Comparison of ENCODE assay signal across 1 cellular context in the genomic region with DNA sequence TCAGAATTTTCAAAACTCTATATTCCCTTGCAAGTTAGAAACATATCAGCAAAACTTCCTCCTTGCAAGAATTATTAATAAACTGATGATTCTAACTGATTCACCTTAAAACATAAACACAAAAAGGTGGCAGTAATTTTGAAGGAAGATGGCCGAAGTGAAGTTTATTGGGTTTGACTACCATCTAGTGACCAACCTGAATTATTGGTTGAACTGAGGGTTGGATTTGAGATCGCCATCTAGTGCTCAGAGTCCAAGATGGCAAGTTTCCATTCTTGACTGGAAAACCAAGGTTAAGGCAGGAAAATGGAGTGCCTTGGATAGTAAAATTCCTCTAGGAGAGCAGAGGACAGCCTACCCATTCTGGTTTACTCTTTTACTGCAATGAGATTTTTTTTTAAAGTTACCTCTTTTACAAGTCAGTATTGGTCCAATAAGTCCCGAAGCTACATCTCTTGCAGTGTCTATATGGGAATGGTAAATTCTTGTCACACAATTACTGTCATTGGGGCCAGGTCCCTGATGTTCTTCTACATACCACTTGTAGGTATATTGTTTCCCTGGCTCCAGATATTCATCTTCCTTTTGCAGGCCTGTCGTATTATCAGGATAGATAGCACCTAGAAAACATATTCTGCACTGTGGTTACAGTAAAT.
TF ChIP-seq lines count a peak whose summit lies in the region.

No MANE protein-coding gene starts in this region.

TF ChIP-seq in HepG2, 621 proteins besides CTCF, POLR2A, EP300 and RAD21 (continued from another document and continues in another):
- TF ChIP-seq, protein P1, sequence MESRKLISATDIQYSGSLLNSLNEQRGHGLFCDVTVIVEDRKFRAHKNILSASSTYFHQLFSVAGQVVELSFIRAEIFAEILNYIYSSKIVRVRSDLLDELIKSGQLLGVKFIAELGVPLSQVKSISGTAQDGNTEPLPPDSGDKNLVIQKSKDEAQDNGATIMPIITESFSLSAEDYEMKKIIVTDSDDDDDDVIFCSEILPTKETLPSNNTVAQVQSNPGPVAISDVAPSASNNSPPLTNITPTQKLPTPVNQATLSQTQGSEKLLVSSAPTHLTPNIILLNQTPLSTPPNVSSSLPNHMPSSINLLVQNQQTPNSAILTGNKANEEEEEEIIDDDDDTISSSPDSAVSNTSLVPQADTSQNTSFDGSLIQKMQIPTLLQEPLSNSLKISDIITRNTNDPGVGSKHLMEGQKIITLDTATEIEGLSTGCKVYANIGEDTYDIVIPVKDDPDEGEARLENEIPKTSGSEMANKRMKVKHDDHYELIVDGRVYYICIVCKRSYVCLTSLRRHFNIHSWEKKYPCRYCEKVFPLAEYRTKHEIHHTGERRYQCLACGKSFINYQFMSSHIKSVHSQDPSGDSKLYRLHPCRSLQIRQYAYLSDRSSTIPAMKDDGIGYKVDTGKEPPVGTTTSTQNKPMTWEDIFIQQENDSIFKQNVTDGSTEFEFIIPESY (CRISPR knock-in tag; IDR thresholded peaks at IDR 0.05) = no peak
- TF ChIP-seq NR2F6 (IDR thresholded peaks at IDR 0.05) (no peak), NR2F6 (CRISPR knock-in tag; IDR thresholded peaks at IDR 0.05) (0 out of 2 replicates have a peak, but pooled peaks have one; percentile 18), ZNF496 (CRISPR knock-in tag; IDR thresholded peaks at IDR 0.05; ENCODE audit: insufficient replicate concordance) (no peak), KLF16 (CRISPR knock-in tag; IDR thresholded peaks at IDR 0.05) (peak in 1 of 2 experiments; percentile 79; a peak in 2 of 4 replicates), MED1 (CRISPR knock-in tag; IDR thresholded peaks at IDR 0.05) (peak; percentile 53), ZNF354B (CRISPR knock-in tag; IDR thresholded peaks at IDR 0.05) (no peak), FOSL2 (CRISPR knock-in tag; IDR thresholded peaks at IDR 0.05) (peak; percentile 28; the same call in 1 of the 2 replicates), CEBPG (CRISPR knock-in tag; IDR thresholded peaks at IDR 0.05) (peak; percentile 36; the same call in 1 of the 2 replicates), FOXK1 (CRISPR knock-in tag; IDR thresholded peaks at IDR 0.05; ENCODE audit: borderline replicate concordance, low read depth) (peak; percentile 42; the same call in 1 of the 2 replicates), YY1 (IDR thresholded peaks at IDR 0.05; ENCODE audit: insufficient read depth, insufficient replicate concordance, low read depth, low read length) (peak; percentile 75), KDM3A (CRISPR knock-in tag; IDR thresholded peaks at IDR 0.05; ENCODE audit: low read depth) (peak; percentile 68; the same call in 1 of the 2 replicates), ZKSCAN8 (CRISPR knock-in tag; IDR thresholded peaks at IDR 0.05; ENCODE audit: borderline replicate concordance) (peak; percentile 35; the same call in 1 of the 2 replicates), ZNF274 (CRISPR knock-in tag; IDR thresholded peaks at IDR 0.05) (no peak), HOXA7 (CRISPR knock-in tag; IDR thresholded peaks at IDR 0.05) (no peak), ZNF616 (CRISPR knock-in tag; IDR thresholded peaks at IDR 0.05; ENCODE audit: low read depth) (no peak), MTF2 (CRISPR knock-in tag; IDR thresholded peaks at IDR 0.05; ENCODE audit: borderline replicate concordance) (no peak), ZFP36L2 (CRISPR knock-in tag; IDR thresholded peaks at IDR 0.05) (no peak), SOX13 (IDR thresholded peaks at IDR 0.05) (no peak), SOX13 (CRISPR knock-in tag; conservative IDR thresholded peaks at IDR 0.05 in 1 of 2, IDR thresholded peaks at IDR 0.05 in 1 of 2) (0 out of 4 replicates have a peak, but pooled peaks of 1 of the 2 experiments have one; percentile 39), KAT7 (CRISPR knock-in tag; IDR thresholded peaks at IDR 0.05; ENCODE audit: borderline replicate concordance) (no peak), ZC3H13 (CRISPR knock-in tag; IDR thresholded peaks at IDR 0.05) (no peak), ZNF501 (CRISPR knock-in tag; IDR thresholded peaks at IDR 0.05) (no peak), CREB1 (IDR thresholded peaks at IDR 0.05) (no peak), CREB1 (CRISPR knock-in tag; IDR thresholded peaks at IDR 0.05) (peak; percentile 18; the same call in 1 of the 2 replicates), PHF5A (CRISPR knock-in tag; IDR thresholded peaks at IDR 0.05; ENCODE audit: low read depth, unreplicated experiment) (peak; percentile 83), PPARG (CRISPR knock-in tag; conservative IDR thresholded peaks at IDR 0.05) (peak; percentile 57; the same call in 1 of the 2 replicates), ZNF891 (CRISPR knock-in tag; IDR thresholded peaks at IDR 0.05) (no peak), RXRB (CRISPR knock-in tag; IDR thresholded peaks at IDR 0.05; ENCODE audit: borderline replicate concordance) (peak; percentile 52; the same call in 1 of the 2 replicates), TRIM24 (CRISPR knock-in tag; IDR thresholded peaks at IDR 0.05) (no peak), NCOA2 (CRISPR knock-in tag; IDR thresholded peaks at IDR 0.05) (0 out of 2 replicates have a peak, but pooled peaks have one; percentile 22), BHLHE40 (IDR thresholded peaks at IDR 0.05; ENCODE audit: low read length) (no peak), TP53 (CRISPR knock-in tag; conservative IDR thresholded peaks at IDR 0.05) (no peak), MAFF (IDR thresholded peaks at IDR 0.05; ENCODE audit: low read depth, low read length) (no peak), ZFP1 (CRISPR knock-in tag; IDR thresholded peaks at IDR 0.05) (0 out of 2 replicates have a peak, but pooled peaks have one; percentile 66)
- TF ChIP-seq, protein P2, sequence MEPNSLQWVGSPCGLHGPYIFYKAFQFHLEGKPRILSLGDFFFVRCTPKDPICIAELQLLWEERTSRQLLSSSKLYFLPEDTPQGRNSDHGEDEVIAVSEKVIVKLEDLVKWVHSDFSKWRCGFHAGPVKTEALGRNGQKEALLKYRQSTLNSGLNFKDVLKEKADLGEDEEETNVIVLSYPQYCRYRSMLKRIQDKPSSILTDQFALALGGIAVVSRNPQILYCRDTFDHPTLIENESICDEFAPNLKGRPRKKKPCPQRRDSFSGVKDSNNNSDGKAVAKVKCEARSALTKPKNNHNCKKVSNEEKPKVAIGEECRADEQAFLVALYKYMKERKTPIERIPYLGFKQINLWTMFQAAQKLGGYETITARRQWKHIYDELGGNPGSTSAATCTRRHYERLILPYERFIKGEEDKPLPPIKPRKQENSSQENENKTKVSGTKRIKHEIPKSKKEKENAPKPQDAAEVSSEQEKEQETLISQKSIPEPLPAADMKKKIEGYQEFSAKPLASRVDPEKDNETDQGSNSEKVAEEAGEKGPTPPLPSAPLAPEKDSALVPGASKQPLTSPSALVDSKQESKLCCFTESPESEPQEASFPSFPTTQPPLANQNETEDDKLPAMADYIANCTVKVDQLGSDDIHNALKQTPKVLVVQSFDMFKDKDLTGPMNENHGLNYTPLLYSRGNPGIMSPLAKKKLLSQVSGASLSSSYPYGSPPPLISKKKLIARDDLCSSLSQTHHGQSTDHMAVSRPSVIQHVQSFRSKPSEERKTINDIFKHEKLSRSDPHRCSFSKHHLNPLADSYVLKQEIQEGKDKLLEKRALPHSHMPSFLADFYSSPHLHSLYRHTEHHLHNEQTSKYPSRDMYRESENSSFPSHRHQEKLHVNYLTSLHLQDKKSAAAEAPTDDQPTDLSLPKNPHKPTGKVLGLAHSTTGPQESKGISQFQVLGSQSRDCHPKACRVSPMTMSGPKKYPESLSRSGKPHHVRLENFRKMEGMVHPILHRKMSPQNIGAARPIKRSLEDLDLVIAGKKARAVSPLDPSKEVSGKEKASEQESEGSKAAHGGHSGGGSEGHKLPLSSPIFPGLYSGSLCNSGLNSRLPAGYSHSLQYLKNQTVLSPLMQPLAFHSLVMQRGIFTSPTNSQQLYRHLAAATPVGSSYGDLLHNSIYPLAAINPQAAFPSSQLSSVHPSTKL (CRISPR knock-in tag; IDR thresholded peaks at IDR 0.05) = peak; percentile 55
- TF ChIP-seq, protein P3, sequence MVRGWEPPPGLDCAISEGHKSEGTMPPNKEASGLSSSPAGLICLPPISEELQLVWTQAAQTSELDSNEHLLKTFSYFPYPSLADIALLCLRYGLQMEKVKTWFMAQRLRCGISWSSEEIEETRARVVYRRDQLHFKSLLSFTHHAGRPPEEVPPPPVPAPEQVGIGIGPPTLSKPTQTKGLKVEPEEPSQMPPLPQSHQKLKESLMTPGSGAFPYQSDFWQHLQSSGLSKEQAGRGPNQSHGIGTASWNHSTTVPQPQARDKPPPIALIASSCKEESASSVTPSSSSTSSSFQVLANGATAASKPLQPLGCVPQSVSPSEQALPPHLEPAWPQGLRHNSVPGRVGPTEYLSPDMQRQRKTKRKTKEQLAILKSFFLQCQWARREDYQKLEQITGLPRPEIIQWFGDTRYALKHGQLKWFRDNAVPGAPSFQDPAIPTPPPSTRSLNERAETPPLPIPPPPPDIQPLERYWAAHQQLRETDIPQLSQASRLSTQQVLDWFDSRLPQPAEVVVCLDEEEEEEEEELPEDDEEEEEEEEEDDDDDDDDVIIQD (CRISPR knock-in tag; IDR thresholded peaks at IDR 0.05; ENCODE audit: low read depth) = peak; percentile 76
- TF ChIP-seq, protein P4, sequence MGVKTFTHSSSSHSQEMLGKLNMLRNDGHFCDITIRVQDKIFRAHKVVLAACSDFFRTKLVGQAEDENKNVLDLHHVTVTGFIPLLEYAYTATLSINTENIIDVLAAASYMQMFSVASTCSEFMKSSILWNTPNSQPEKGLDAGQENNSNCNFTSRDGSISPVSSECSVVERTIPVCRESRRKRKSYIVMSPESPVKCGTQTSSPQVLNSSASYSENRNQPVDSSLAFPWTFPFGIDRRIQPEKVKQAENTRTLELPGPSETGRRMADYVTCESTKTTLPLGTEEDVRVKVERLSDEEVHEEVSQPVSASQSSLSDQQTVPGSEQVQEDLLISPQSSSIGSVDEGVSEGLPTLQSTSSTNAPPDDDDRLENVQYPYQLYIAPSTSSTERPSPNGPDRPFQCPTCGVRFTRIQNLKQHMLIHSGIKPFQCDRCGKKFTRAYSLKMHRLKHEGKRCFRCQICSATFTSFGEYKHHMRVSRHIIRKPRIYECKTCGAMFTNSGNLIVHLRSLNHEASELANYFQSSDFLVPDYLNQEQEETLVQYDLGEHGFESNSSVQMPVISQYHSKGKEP (CRISPR knock-in tag; IDR thresholded peaks at IDR 0.05) = no peak
- TF ChIP-seq, protein P5, sequence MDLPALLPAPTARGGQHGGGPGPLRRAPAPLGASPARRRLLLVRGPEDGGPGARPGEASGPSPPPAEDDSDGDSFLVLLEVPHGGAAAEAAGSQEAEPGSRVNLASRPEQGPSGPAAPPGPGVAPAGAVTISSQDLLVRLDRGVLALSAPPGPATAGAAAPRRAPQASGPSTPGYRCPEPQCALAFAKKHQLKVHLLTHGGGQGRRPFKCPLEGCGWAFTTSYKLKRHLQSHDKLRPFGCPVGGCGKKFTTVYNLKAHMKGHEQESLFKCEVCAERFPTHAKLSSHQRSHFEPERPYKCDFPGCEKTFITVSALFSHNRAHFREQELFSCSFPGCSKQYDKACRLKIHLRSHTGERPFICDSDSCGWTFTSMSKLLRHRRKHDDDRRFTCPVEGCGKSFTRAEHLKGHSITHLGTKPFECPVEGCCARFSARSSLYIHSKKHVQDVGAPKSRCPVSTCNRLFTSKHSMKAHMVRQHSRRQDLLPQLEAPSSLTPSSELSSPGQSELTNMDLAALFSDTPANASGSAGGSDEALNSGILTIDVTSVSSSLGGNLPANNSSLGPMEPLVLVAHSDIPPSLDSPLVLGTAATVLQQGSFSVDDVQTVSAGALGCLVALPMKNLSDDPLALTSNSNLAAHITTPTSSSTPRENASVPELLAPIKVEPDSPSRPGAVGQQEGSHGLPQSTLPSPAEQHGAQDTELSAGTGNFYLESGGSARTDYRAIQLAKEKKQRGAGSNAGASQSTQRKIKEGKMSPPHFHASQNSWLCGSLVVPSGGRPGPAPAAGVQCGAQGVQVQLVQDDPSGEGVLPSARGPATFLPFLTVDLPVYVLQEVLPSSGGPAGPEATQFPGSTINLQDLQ (CRISPR knock-in tag; IDR thresholded peaks at IDR 0.05) = no peak
- TF ChIP-seq, protein P6, sequence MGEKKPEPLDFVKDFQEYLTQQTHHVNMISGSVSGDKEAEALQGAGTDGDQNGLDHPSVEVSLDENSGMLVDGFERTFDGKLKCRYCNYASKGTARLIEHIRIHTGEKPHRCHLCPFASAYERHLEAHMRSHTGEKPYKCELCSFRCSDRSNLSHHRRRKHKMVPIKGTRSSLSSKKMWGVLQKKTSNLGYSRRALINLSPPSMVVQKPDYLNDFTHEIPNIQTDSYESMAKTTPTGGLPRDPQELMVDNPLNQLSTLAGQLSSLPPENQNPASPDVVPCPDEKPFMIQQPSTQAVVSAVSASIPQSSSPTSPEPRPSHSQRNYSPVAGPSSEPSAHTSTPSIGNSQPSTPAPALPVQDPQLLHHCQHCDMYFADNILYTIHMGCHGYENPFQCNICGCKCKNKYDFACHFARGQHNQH (CRISPR knock-in tag; IDR thresholded peaks at IDR 0.05) = 0 out of 2 replicates have a peak, but pooled peaks have one; percentile 45
- TF ChIP-seq, protein P7, sequence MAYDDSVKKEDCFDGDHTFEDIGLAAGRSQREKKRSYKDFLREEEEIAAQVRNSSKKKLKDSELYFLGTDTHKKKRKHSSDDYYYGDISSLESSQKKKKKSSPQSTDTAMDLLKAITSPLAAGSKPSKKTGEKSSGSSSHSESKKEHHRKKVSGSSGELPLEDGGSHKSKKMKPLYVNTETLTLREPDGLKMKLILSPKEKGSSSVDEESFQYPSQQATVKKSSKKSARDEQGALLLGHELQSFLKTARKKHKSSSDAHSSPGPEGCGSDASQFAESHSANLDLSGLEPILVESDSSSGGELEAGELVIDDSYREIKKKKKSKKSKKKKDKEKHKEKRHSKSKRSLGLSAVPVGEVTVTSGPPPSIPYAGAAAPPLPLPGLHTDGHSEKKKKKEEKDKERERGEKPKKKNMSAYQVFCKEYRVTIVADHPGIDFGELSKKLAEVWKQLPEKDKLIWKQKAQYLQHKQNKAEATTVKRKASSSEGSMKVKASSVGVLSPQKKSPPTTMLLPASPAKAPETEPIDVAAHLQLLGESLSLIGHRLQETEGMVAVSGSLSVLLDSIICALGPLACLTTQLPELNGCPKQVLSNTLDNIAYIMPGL (CRISPR knock-in tag; IDR thresholded peaks at IDR 0.05; ENCODE audit: borderline replicate concordance in 1 of 2, low read depth in 1 of 2) = peak; percentile 65 to 80; a peak in 3 of 4 replicates
- TF ChIP-seq, protein P8, sequence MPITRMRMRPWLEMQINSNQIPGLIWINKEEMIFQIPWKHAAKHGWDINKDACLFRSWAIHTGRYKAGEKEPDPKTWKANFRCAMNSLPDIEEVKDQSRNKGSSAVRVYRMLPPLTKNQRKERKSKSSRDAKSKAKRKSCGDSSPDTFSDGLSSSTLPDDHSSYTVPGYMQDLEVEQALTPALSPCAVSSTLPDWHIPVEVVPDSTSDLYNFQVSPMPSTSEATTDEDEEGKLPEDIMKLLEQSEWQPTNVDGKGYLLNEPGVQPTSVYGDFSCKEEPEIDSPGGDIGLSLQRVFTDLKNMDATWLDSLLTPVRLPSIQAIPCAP (CRISPR knock-in tag; IDR thresholded peaks at IDR 0.05; ENCODE audit: low read depth) = no peak
- TF ChIP-seq, protein P9, sequence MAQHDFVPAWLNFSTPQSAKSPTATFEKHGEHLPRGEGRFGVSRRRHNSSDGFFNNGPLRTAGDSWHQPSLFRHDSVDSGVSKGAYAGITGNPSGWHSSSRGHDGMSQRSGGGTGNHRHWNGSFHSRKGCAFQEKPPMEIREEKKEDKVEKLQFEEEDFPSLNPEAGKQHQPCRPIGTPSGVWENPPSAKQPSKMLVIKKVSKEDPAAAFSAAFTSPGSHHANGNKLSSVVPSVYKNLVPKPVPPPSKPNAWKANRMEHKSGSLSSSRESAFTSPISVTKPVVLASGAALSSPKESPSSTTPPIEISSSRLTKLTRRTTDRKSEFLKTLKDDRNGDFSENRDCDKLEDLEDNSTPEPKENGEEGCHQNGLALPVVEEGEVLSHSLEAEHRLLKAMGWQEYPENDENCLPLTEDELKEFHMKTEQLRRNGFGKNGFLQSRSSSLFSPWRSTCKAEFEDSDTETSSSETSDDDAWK (CRISPR knock-in tag; IDR thresholded peaks at IDR 0.05) = no peak
